ENCODE assay signal across 1 cellular context in the genomic region with DNA sequence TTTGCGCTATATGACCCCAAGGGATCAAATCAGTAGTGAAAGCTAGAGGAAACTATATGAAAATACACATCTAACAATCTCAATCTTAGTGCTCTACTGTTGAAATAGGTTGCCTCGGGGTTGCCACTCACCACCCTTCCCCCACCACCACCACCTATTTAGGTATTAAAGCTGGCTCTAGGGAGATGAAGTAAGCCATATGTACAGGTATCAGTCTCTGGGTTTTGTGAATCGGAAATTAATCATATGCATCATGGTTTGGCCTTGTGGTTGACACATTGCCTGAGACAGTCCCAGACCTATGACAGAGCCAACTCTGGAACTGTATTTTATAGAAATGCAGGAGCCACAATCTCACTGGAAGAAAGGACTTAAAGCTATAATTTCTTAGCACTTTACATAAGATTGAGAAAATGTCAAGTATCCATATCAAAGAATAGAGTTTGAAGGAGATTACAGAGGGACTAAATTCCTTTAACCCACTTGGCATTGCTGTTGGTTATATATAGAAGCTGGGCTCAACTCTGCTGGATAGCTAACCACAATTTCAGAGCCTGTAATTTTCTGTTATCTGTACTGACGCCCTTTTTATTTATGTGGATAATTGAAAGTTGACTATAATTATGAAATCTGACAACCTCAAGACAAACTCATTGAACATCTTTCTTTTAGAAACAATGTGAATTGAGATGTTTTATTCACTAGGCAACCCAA.
TF ChIP-seq lines count a peak whose summit lies in the region.

No MANE protein-coding gene starts in this region.

TF ChIP-seq in SK-N-SH treated with all-trans-retinoic acid at 6 μM for 48 hours, 23 proteins besides CTCF, POLR2A, EP300 and RAD21 (continued from another document):
- TF ChIP-seq, protein P1, sequence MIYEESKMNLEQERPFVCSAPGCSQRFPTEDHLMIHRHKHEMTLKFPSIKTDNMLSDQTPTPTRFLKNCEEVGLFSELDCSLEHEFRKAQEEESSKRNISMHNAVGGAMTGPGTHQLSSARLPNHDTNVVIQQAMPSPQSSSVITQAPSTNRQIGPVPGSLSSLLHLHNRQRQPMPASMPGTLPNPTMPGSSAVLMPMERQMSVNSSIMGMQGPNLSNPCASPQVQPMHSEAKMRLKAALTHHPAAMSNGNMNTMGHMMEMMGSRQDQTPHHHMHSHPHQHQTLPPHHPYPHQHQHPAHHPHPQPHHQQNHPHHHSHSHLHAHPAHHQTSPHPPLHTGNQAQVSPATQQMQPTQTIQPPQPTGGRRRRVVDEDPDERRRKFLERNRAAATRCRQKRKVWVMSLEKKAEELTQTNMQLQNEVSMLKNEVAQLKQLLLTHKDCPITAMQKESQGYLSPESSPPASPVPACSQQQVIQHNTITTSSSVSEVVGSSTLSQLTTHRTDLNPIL (CRISPR knock-in tag; IDR thresholded peaks at IDR 0.05; ENCODE audit: low read depth), result no peak
